9 cellular contexts compared by ENCODE assay signal in the genomic region with DNA sequence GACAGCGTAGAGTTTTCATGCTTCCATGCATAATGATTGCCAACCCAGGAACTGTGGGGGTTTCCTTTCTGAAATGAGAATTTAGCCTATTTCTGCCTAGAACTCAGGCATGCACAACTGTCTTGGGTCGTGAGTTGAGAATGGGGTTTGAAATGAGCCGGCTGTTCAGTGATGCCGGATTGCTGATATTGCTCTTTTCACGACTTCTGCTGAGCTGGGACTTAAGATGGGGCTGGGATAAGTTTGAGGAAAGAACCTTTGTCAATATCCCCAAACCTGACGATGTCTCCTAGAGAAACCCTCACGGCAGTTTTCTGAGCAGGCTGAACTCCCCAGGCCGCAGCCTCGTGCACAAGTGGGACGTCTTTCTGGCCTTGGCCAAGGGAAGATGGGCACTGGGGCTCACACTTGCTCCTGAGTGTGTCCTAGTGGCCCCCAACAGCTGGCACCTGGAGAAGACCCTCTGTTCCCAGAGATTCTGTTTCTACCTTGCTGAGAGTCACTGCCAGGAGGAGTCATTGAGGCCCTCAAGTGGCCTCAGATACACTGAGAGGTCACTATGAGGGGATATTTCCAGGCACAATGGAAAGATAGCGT. TPM values are rescaled to one million over a fixed set of nuclear protein-coding genes. Genes with fewer than 3 reads are reported as not detected.
"Had no signal": no experiment of that assay in that cellular context is flagged by ENCODE, and none has a peak within 500 bp of the region (broad histone marks: within the 10 kb centered on the region; RNA-seq: fewer than 3 reads in every experiment).

No MANE protein-coding gene starts in this region.

- H3K36me3 ChIP-seq: HAP-1 had no signal

- H3K4me1 ChIP-seq: HAP-1 had no signal

- H3K27ac Mint-ChIP-seq: HFFc6 had no signal

- FAIRE-seq: HTR-8/SVneo, K562 had no signal

- H3K9me3 Mint-ChIP-seq: HFFc6 had no signal

- H3K4me3 Mint-ChIP-seq: HFFc6 had no signal

- DNase-seq: GM23248, GOT3, H7, HFFc6, IMR-90 had no signal

- H3K9me3 ChIP-seq: HAP-1 had no signal

- ATAC-seq: HCT116, K562 had no signal

- H3K4me3 ChIP-seq: GM23248, HAP-1, K562 had no signal

- H3K27ac ChIP-seq: GM23248 had no signal

RNA-seq across cellular contexts. Expression of a gene that starts 34.1 kb away (rescaled TPM):
- polyA plus RNA-seq: K562 had no signal
